ENCODE assay signal across 13 cellular contexts in genomic region chr12:31773223-31773750, GRCh38. TPM values are rescaled to one million over a fixed set of nuclear protein-coding genes. Genes with fewer than 3 reads are reported as not detected.
DNase-seq lines count a peak whose midpoint lies in the region; ATAC-seq and TF ChIP-seq lines count a peak whose summit lies in the region.
"Had no signal": no experiment of that assay in that cellular context is flagged by ENCODE, and none has a peak within 500 bp of the region (broad histone marks: within the 10 kb centered on the region; RNA-seq: fewer than 3 reads in every experiment).

No MANE protein-coding gene starts in this region.

- no peak overlapping the region for H4K8ac ChIP-seq in mesendoderm (ENCODE audit: low read depth, low read length)

- H3K4me1 ChIP-seq in GM23338 (ENCODE audit: insufficient read depth) (no peaks in the 10 kb centered on the region; the same call in 1 of the 2 replicates), SJCRH30 (peaks cover 17% of the 10 kb centered on the region), mesendoderm (ENCODE audit: control insufficient read depth, low read depth, low read length) (peaks cover 2% of the 10 kb centered on the region), left lung (peaks cover 0 to 7% of the 10 kb centered on the region in 2 donors)
- H3K4me1 ChIP-seq: prostate gland had no signal

- no peaks in the 10 kb centered on the region for H3K9me2 ChIP-seq in GM23338 (ENCODE audit: insufficient read depth)

- H3K27me3 Mint-ChIP-seq in GM23338 (ENCODE audit: insufficient read depth, low read depth, poor library complexity), result peaks cover 6% of the 10 kb centered on the region
- H3K27me3 Mint-ChIP-seq: T-helper 17 cell had no signal

- H3K36me3 ChIP-seq in GM23338 (ENCODE audit: insufficient read depth) (no peaks in the 10 kb centered on the region), SJCRH30 (no peaks in the 10 kb centered on the region), mesendoderm (ENCODE audit: control insufficient read depth, insufficient read depth, low read length) (no peaks in the 10 kb centered on the region), left lung (no peaks in the 10 kb centered on the region)
- H3K36me3 ChIP-seq: prostate gland had no signal

- no peaks in the 10 kb centered on the region for H3K27me3 ChIP-seq in GM23338 (ENCODE audit: insufficient read depth)
- H3K27me3 ChIP-seq in SJCRH30, result no peaks in the 10 kb centered on the region
- H3K27me3 ChIP-seq in mesendoderm (ENCODE audit: insufficient read depth, low read length, poor library complexity), result no peaks in the 10 kb centered on the region
- no peaks in the 10 kb centered on the region for H3K27me3 ChIP-seq in left lung

- no peaks in the 10 kb centered on the region for H4K20me1 ChIP-seq in GM23338 (replicated peaks; ENCODE audit: insufficient read depth)

- H3K27ac ChIP-seq in GM23338 (ENCODE audit: low read depth) (no peak overlapping the region), SJCRH30 (peak overlapping the region; percentile 42), mesendoderm (ENCODE audit: low read depth, low read length) (no peak overlapping the region), left lung (no peak overlapping the region)
- H3K27ac ChIP-seq: prostate gland had no signal

- H3K79me1 ChIP-seq in mesendoderm (ENCODE audit: low read length), result no peaks in the 10 kb centered on the region

- no peaks in the 10 kb centered on the region for H3K9me3 ChIP-seq in SJCRH30 (replicated peaks)
- H3K9me3 ChIP-seq in left lung, result no peaks in the 10 kb centered on the region
- H3K9me3 ChIP-seq: prostate gland had no signal

- no peak overlapping the region for H2AK5ac ChIP-seq in mesendoderm (ENCODE audit: low read length)

- no peak overlapping the region for H3K4me2 ChIP-seq in GM23338
- H3K4me2 ChIP-seq in mesendoderm (ENCODE audit: low read length), result no peak overlapping the region

- no peak overlapping the region for H4K5ac ChIP-seq in mesendoderm (ENCODE audit: low read length)

- WGBS in mesendoderm (ENCODE audit: extremely low coverage, insufficient coverage, low lambda C conversion rate), result no CpG with 5 or more reads among the region's 2 CpGs

- H3K36me3 Mint-ChIP-seq in GM23338 (ENCODE audit: low read depth), result peaks cover 10% of the 10 kb centered on the region; the same call in 2 of the 3 replicates

- peaks cover 18% of the 10 kb centered on the region for H3K9me3 Mint-ChIP-seq in GM23338
- H3K9me3 Mint-ChIP-seq: activated T-helper 1 cell treated with anti-CD3 and anti-CD28 coated beads, Interleukin-12 subunit alpha, Interleukin-12 subunit beta, Interleukin-2, Interleukin-4 antibody, amounts not matched to agents 30 ng/mL and 10 ng/mL and 1 ng/mL, durations not matched to agents 14 hours and 24 hours and 36 hours had no signal

- intact Hi-C loops in left lung (cut with DNase I) (no loop called here), left ventricle myocardium superior (cut with micrococcal nuclease) (no loop called here)

- peak; percentile 37 for ATAC-seq in GM23338
- no peak for ATAC-seq in left lung
- ATAC-seq in left ventricle myocardium superior, result no peak
- ATAC-seq in esophagus mucosa, result no peak
- ATAC-seq: T-helper 17 cell had no signal

- no peak overlapping the region for H3K56ac ChIP-seq in mesendoderm (ENCODE audit: low read length)

- no peak overlapping the region for H2BK120ac ChIP-seq in mesendoderm (ENCODE audit: low read depth, low read length)

- DNase-seq in DMS53 treated with DMSO at 0.1 percent for 48 hours (lab: John Stamatoyannopoulos, UW; ENCODE audit: unreplicated experiment) (peak; percentile 56), GM23338 (ENCODE audit: low spot score) (no peak), SJCRH30 (peak; percentile 68 to 78), mesendoderm (peak; percentile 68), left lung (no peak), left ventricle myocardium superior (no peak)
- DNase-seq in activated T-cell treated with anti-CD3 and anti-CD28 coated beads, Interleukin-2, amount 50 U/mL, for 1 hour, result no peak
- DNase-seq: cortex of kidney, NCI-H187 treated with DMSO at 0.1 percent for 48 hours, T-helper 17 cell had no signal

- H3K27ac Mint-ChIP-seq in GM23338, result no peak overlapping the region
- H3K27ac Mint-ChIP-seq: activated T-helper 1 cell treated with anti-CD3 and anti-CD28 coated beads, Interleukin-12 subunit alpha, Interleukin-12 subunit beta, Interleukin-2, Interleukin-4 antibody, amounts not matched to agents 30 ng/mL and 10 ng/mL and 1 ng/mL, durations not matched to agents 14 hours and 24 hours and 36 hours had no signal

- H3K18ac ChIP-seq in mesendoderm (ENCODE audit: low read length), result no peak overlapping the region

- no peak overlapping the region for H3K4ac ChIP-seq in mesendoderm (ENCODE audit: low read depth, low read length)

- no peak overlapping the region for H2BK5ac ChIP-seq in mesendoderm (ENCODE audit: low read length)

- no peak overlapping the region for H2BK15ac ChIP-seq in mesendoderm (replicated peaks; ENCODE audit: low read depth)

- no peaks in the 10 kb centered on the region for H3F3A ChIP-seq in GM23338 (replicated peaks; ENCODE audit: low read depth)

- H3K4me3 ChIP-seq in GM23338, result no peak overlapping the region
- H3K4me3 ChIP-seq in SJCRH30, result no peak overlapping the region
- H3K4me3 ChIP-seq in mesendoderm (ENCODE audit: low read length), result no peak overlapping the region
- H3K4me3 ChIP-seq in left lung, result no peak overlapping the region
- H3K4me3 ChIP-seq: prostate gland had no signal

- H3K4me1 Mint-ChIP-seq in GM23338, result peaks cover 3% of the 10 kb centered on the region; the same call in 2 of the 3 replicates
- H3K4me1 Mint-ChIP-seq: T-helper 17 cell had no signal

- no peak for TF ChIP-seq CTCF in GM23338 (conservative IDR thresholded peaks at IDR 0.05; ENCODE audit: low read depth in 2 of 2)
- no peak for TF ChIP-seq CTCF in left lung (IDR thresholded peaks at IDR 0.05)

- no peak overlapping the region for H3K23ac ChIP-seq in mesendoderm (ENCODE audit: low read length)

- no peaks in the 10 kb centered on the region for H3K79me2 ChIP-seq in GM23338 (replicated peaks; ENCODE audit: insufficient read depth)
- H3K79me2 ChIP-seq in mesendoderm (ENCODE audit: control insufficient read depth, insufficient read depth, low read length), result no peaks in the 10 kb centered on the region

- no peak overlapping the region for H3K9ac ChIP-seq in mesendoderm (ENCODE audit: low read length)

- H2AFZ ChIP-seq in GM23338, result peak overlapping the region; percentile 59

- H3K4me3 Mint-ChIP-seq in GM23338, result no peak overlapping the region
- H3K4me3 Mint-ChIP-seq: activated T-helper 1 cell treated with anti-CD3 and anti-CD28 coated beads, Interleukin-12 subunit alpha, Interleukin-12 subunit beta, Interleukin-2, Interleukin-4 antibody, amounts not matched to agents 30 ng/mL and 10 ng/mL and 1 ng/mL, durations not matched to agents 14 hours and 24 hours and 36 hours; T-helper 17 cell had no signal

TF ChIP-seq in GM23338, 12 proteins besides CTCF, POLR2A, EP300 and RAD21:
- TF ChIP-seq POLR2AphosphoS5 (IDR thresholded peaks at IDR 0.05; ENCODE audit: low read depth), result no peak
- TF ChIP-seq STAT1 (IDR thresholded peaks at IDR 0.05; ENCODE audit: unreplicated experiment), result no peak
- TF ChIP-seq NANOG (IDR thresholded peaks at IDR 0.05; ENCODE audit: borderline replicate concordance), result no peak
- no peak for TF ChIP-seq ZNF331 (CRISPR knock-in tag; IDR thresholded peaks at IDR 0.05; ENCODE audit: low read depth)
- TF ChIP-seq CREB1 (CRISPR knock-in tag; IDR thresholded peaks at IDR 0.05; ENCODE audit: low read depth), result no peak
- TF ChIP-seq REST (IDR thresholded peaks at IDR 0.05; ENCODE audit: unreplicated experiment), result no peak
- TF ChIP-seq JUNB (IDR thresholded peaks at IDR 0.05; ENCODE audit: unreplicated experiment), result no peak
- TF ChIP-seq ETS1 (IDR thresholded peaks at IDR 0.05), result no peak
- no peak for TF ChIP-seq EZH2 (IDR thresholded peaks at IDR 0.05; ENCODE audit: low read depth, unreplicated experiment)

RNA-seq across cellular contexts. Expression of gene AMN1, which starts 44.5 kb away (rescaled TPM):
- 12.3 and 12.6 TPM in 2 replicates for total RNA-seq in GM23338 (2014; rRNA removed; shearing (Covaris generic))
- polyA plus RNA-seq in GM23338 (2016; fragmentation: Nextera tagmentation; extraction: Ambion mirVana), result 14.1 and 17.7 TPM in 2 replicates
- total RNA-seq in SJCRH30 (2014; rRNA removed; shearing (Covaris generic)), result 5.9 and 7.5 TPM in 2 replicates
- polyA plus RNA-seq in mesendoderm (2013, experiment 1 of 2), result 8.7 TPM
- 7.9 TPM for polyA plus RNA-seq in mesendoderm (2013, experiment 2 of 2)
- total RNA-seq in left lung (10 to 100 TPM in 1 of 2 donors, 1 to 10 TPM in 1; 6.6 to 11.5 TPM), left ventricle myocardium superior (16.7 TPM), esophagus mucosa (4.1 TPM)

Comparison
In these comparisons a context has a peak if more than half of its experiments do, and no peak if none do; other contexts are left out.
1. DNase-seq: peak in DMS53 treated with DMSO at 0.1 percent for 48 hours (single experiment), SJCRH30 (2 of 2) and mesendoderm (single experiment); none in GM23338 (single experiment), activated T-cell treated with anti-CD3 and anti-CD28 coated beads, Interleukin-2, amount 50 U/mL, for 1 hour (single experiment), left lung (0 of 2) and left ventricle myocardium superior (single experiment).